In genomic region chr15:38389924-38390542, GRCh38 we compare ENCODE assay signal across 9 cellular contexts.
DNase-seq lines count a peak whose midpoint lies in the region; ATAC-seq and TF ChIP-seq lines count a peak whose summit lies in the region.
"Had no signal": no experiment of that assay in that cellular context is flagged by ENCODE, and none has a peak within 500 bp of the region (broad histone marks: within the 10 kb centered on the region; RNA-seq: fewer than 3 reads in every experiment).

No MANE protein-coding gene starts in this region.

- no peak for TF ChIP-seq POLR2A in GM18505 (IDR thresholded peaks at IDR 0.05; ENCODE audit: borderline replicate concordance, extremely low read depth, insufficient read depth, insufficient read length)

- H3K9me3 Mint-ChIP-seq in progenitor cell of endocrine pancreas (ENCODE audit: low read depth) = peaks cover 6% of the 10 kb centered on the region
- H3K9me3 Mint-ChIP-seq: IgD-negative memory B cell had no signal

- no peak overlapping the region for H3K27ac ChIP-seq in foreskin keratinocyte

- no peak overlapping the region for H3K4me3 Mint-ChIP-seq in progenitor cell of endocrine pancreas (ENCODE audit: low read depth)

- H3K36me3 Mint-ChIP-seq in progenitor cell of endocrine pancreas (ENCODE audit: insufficient read depth) = no peaks in the 10 kb centered on the region
- H3K36me3 Mint-ChIP-seq: IgD-negative memory B cell had no signal

- peak; percentile 69 for ATAC-seq in GM18505 (IDR thresholded peaks at IDR 0.05; ENCODE audit: unreplicated experiment)
- peak; percentile 54 for ATAC-seq in HG03108 (IDR thresholded peaks at IDR 0.05; ENCODE audit: unreplicated experiment)
- ATAC-seq in foreskin keratinocyte = peak; percentile 76

- H3K27me3 Mint-ChIP-seq in progenitor cell of endocrine pancreas = peaks cover 3% of the 10 kb centered on the region

- DNase-seq in AG09319 (ENCODE audit: extremely low read depth, low read depth) = peak; percentile 5
- peak; percentile 60 for DNase-seq in RPMI7951 (ENCODE audit: low read depth)
- DNase-seq in activated T-helper 1 cell treated with anti-CD3 and anti-CD28 coated beads, Interleukin-2, amount 50 U/mL, for 16 hours (ENCODE audit: low read depth in 1 of 2, low spot score in 1 of 2) = peak; percentile 15 to 26
- DNase-seq in foreskin keratinocyte = peak; percentile 16 to 55
- DNase-seq in progenitor cell of endocrine pancreas (ENCODE audit: low spot score, unreplicated experiment) = peak; percentile 59
- no peak for DNase-seq in NCI-H1436 treated with DMSO at 0.1 percent for 48 hours (lab: John Stamatoyannopoulos, UW)

- no peaks in the 10 kb centered on the region for H3K4me1 ChIP-seq in foreskin keratinocyte

- TF ChIP-seq CTCF in AG09319 (IDR thresholded peaks at IDR 0.05; ENCODE audit: low read depth, low read length) (peak; percentile 84), foreskin keratinocyte (conservative IDR thresholded peaks at IDR 0.05) (peak; percentile 80), progenitor cell of endocrine pancreas (IDR thresholded peaks at IDR 0.05; ENCODE audit: unreplicated experiment) (peak; percentile 83)

- H3K4me1 Mint-ChIP-seq in progenitor cell of endocrine pancreas (ENCODE audit: low read depth) = no peaks in the 10 kb centered on the region
- H3K4me1 Mint-ChIP-seq: IgD-negative memory B cell had no signal

- peaks cover 18% of the 10 kb centered on the region for H3K27me3 ChIP-seq in foreskin keratinocyte

- no peak overlapping the region for H3K27ac Mint-ChIP-seq in progenitor cell of endocrine pancreas
- H3K27ac Mint-ChIP-seq: IgD-negative memory B cell had no signal
